ENCODE assay signal across 22 cellular contexts in the genomic region with DNA sequence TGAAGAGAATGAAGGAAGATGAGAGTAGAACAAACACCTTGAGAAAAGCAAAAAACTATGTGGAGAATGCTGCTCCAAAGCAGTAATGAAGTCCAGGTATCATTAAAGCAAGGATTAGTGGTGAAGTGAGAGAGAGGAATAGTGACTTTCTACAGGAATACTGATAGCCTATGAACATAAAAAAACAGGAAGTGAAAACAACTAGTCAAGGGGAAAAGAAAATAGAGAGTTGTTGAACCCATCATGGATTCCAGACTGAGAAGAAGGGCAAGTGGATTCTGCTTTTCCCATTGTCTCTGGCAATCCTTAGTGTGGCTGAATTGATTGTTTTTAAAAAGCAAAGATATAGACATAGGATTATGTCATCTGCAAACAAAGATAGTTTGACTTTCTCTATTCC.
"Had no signal": no experiment of that assay in that cellular context is flagged by ENCODE, and none has a peak within 500 bp of the region (broad histone marks: within the 10 kb centered on the region; RNA-seq: fewer than 3 reads in every experiment).

No MANE protein-coding gene starts in this region.

- H3K4me1 Mint-ChIP-seq: IgD-negative memory B cell, T-cell had no signal

- H3K36me3 Mint-ChIP-seq: IgD-negative memory B cell, T-cell had no signal

- ATAC-seq: K562, Panc1, PC-3, T-cell had no signal

- DNase-seq: Kasumi-1, MM.1S, NCI-H1048, NCI-H1105, NCI-H1417, NCI-H1436 treated with DMSO at 0.1 percent for 48 hours, NCI-H1694, NCI-H187 treated with DMSO at 0.1 percent for 48 hours, NCI-H2081, NCI-H2107, NCI-H2227 treated with DMSO at 0.1 percent for 48 hours, NCI-H524, NCI-H526 treated with DMSO at 0.1 percent for 48 hours, NCI-H748 treated with DMSO at 0.1 percent for 48 hours, PC-3, SHP77, SK-N-SH, SW 1271, T-cell had no signal

- H3K27ac Mint-ChIP-seq: IgD-negative memory B cell, T-cell had no signal

- H3K27me3 Mint-ChIP-seq: IgD-negative memory B cell, T-cell had no signal

- H3K4me3 Mint-ChIP-seq: IgD-negative memory B cell, T-cell had no signal
